Comparison of ENCODE assay signal across 1 cellular context in the genomic region with DNA sequence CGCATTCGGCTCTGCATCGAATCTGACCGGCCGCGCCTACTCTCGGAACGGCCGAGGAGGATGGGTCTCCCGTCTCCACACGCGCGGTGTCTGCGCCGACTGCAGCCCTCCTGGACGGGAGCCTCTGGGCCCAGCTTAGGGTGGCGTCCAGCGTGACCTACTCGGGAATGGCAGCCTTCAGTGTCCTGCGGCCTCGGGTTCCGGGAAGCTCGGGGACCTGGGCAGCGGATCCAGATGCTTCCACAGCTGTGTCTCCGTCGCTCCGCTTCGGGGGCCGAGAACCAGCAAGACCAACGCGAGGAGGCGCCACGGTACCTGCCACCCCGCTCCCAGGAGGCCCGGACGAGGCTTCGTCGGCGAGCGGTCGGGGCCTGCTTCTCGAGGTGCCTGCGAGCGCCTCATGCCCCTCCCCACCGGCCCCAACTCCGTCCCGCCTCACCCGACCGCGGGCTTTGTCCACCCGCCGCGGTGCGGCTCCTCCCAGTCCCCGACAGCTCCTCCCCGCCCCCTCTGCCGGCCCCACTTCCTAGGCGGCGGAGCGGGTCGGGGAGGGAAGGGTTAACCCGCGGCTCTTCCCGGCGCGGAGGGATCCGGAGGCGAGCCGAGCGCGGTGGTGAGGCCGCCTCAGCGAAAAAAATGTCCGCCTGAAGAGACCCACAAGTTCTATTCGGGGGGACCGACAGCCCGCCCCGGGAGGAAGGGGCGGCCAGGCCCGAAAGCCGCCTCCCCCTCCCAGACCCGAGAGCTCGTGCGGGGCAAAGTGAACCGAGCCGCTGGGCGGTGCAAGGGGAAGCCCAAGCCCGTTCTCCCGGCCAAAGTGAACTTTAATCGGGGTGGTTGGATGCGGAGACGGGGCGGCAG.
A peak's percentile ranks its signal among the peaks of the same experiment; 100 is the strongest.
TF ChIP-seq lines count a peak whose summit lies in the region.

A gene (plus strand): TSS at position 599 of the 861 bp plus-strand sequence. CDS start 1,270 bp downstream, outside the sequence.

TF ChIP-seq in K562, 482 proteins besides CTCF, POLR2A, EP300 and RAD21 (continued from another document and continues in another):
- TF ChIP-seq, protein P1, sequence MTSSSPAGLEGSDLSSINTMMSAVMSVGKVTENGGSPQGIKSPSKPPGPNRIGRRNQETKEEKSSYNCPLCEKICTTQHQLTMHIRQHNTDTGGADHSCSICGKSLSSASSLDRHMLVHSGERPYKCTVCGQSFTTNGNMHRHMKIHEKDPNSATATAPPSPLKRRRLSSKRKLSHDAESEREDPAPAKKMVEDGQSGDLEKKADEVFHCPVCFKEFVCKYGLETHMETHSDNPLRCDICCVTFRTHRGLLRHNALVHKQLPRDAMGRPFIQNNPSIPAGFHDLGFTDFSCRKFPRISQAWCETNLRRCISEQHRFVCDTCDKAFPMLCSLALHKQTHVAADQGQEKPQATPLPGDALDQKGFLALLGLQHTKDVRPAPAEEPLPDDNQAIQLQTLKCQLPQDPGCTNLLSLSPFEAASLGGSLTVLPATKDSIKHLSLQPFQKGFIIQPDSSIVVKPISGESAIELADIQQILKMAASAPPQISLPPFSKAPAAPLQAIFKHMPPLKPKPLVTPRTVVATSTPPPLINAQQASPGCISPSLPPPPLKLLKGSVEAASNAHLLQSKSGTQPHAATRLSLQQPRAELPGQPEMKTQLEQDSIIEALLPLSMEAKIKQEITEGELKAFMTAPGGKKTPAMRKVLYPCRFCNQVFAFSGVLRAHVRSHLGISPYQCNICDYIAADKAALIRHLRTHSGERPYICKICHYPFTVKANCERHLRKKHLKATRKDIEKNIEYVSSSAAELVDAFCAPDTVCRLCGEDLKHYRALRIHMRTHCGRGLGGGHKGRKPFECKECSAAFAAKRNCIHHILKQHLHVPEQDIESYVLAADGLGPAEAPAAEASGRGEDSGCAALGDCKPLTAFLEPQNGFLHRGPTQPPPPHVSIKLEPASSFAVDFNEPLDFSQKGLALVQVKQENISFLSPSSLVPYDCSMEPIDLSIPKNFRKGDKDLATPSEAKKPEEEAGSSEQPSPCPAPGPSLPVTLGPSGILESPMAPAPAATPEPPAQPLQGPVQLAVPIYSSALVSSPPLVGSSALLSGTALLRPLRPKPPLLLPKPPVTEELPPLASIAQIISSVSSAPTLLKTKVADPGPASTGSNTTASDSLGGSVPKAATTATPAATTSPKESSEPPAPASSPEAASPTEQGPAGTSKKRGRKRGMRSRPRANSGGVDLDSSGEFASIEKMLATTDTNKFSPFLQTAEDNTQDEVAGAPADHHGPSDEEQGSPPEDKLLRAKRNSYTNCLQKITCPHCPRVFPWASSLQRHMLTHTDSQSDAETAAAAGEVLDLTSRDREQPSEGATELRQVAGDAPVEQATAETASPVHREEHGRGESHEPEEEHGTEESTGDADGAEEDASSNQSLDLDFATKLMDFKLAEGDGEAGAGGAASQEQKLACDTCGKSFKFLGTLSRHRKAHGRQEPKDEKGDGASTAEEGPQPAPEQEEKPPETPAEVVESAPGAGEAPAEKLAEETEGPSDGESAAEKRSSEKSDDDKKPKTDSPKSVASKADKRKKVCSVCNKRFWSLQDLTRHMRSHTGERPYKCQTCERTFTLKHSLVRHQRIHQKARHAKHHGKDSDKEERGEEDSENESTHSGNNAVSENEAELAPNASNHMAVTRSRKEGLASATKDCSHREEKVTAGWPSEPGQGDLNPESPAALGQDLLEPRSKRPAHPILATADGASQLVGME (CRISPR knock-in tag; IDR thresholded peaks at IDR 0.05): peak; percentile 62; the same call in 1 of the 2 replicates
- TF ChIP-seq ZNF384 (IDR thresholded peaks at IDR 0.05; ENCODE audit: low read depth, low read length) (peak; percentile 79), MECOM (CRISPR knock-in tag; IDR thresholded peaks at IDR 0.05) (no peak), GATAD2B (IDR thresholded peaks at IDR 0.05; ENCODE audit: borderline replicate concordance) (peak; percentile 90), SP1 (CRISPR knock-in tag; IDR thresholded peaks at IDR 0.05) (peak; percentile 90), ZNF121 (CRISPR knock-in tag; conservative IDR thresholded peaks at IDR 0.05) (no peak), ZNF57 (CRISPR knock-in tag; IDR thresholded peaks at IDR 0.05) (no peak), HDAC6 (IDR thresholded peaks at IDR 0.05; ENCODE audit: low read depth, low read length) (no peak), ZNF695 (CRISPR knock-in tag; IDR thresholded peaks at IDR 0.05) (no peak), ZNF224 (CRISPR knock-in tag; IDR thresholded peaks at IDR 0.05) (no peak), TAF15 (IDR thresholded peaks at IDR 0.05; ENCODE audit: low read depth, low read length) (no peak), SAFB (IDR thresholded peaks at IDR 0.05; ENCODE audit: borderline replicate concordance, low read depth, low read length) (peak; percentile 49; the same call in 1 of the 2 replicates), MIER1 (IDR thresholded peaks at IDR 0.05; ENCODE audit: low read depth) (no peak), ELF1 (tag; IDR thresholded peaks at IDR 0.05) (peak; percentile 91), ZNF175 (CRISPR knock-in tag; IDR thresholded peaks at IDR 0.05; ENCODE audit: low read depth) (0 out of 2 replicates have a peak, but pooled peaks have one; percentile 13), HSF4 (CRISPR knock-in tag; IDR thresholded peaks at IDR 0.05; ENCODE audit: borderline replicate concordance) (no peak; the same call in 1 of the 2 replicates), EP400 (IDR thresholded peaks at IDR 0.05) (peak; percentile 83), COPS2 (conservative IDR thresholded peaks at IDR 0.05) (no peak), NONO (IDR thresholded peaks at IDR 0.05; ENCODE audit: low read depth in 2 of 2, low read length in 1 of 2) (peak; percentile 64 to 70), L3MBTL2 (IDR thresholded peaks at IDR 0.05) (peak; percentile 98), CTBP1 (IDR thresholded peaks at IDR 0.05; ENCODE audit: borderline replicate concordance) (peak; percentile 96), CAMTA2 (CRISPR knock-in tag; conservative IDR thresholded peaks at IDR 0.05) (no peak), POLR3A (IDR thresholded peaks at IDR 0.05; ENCODE audit: borderline replicate concordance, extremely low read depth, insufficient read depth, insufficient read length) (no peak), ZNF23 (CRISPR knock-in tag; IDR thresholded peaks at IDR 0.05) (no peak), CBFA2T2 (conservative IDR thresholded peaks at IDR 0.05) (no peak), HCFC1 (IDR thresholded peaks at IDR 0.05; ENCODE audit: low read depth, low read length) (peak; percentile 40; the same call in 1 of the 2 replicates), FUS (optimal IDR thresholded peaks at IDR 0.05; ENCODE audit: low read depth, low read length) (peak; percentile 27), SMARCB1 (IDR thresholded peaks at IDR 0.05; ENCODE audit: insufficient read length, low read depth) (no peak), ELF2 (CRISPR knock-in tag; IDR thresholded peaks at IDR 0.05) (peak; percentile 54; the same call in 1 of the 2 replicates), ZNF764 (CRISPR knock-in tag; IDR thresholded peaks at IDR 0.05; ENCODE audit: low read depth) (no peak), ZFPM2 (CRISPR knock-in tag; IDR thresholded peaks at IDR 0.05) (no peak)
- TF ChIP-seq, protein P2, sequence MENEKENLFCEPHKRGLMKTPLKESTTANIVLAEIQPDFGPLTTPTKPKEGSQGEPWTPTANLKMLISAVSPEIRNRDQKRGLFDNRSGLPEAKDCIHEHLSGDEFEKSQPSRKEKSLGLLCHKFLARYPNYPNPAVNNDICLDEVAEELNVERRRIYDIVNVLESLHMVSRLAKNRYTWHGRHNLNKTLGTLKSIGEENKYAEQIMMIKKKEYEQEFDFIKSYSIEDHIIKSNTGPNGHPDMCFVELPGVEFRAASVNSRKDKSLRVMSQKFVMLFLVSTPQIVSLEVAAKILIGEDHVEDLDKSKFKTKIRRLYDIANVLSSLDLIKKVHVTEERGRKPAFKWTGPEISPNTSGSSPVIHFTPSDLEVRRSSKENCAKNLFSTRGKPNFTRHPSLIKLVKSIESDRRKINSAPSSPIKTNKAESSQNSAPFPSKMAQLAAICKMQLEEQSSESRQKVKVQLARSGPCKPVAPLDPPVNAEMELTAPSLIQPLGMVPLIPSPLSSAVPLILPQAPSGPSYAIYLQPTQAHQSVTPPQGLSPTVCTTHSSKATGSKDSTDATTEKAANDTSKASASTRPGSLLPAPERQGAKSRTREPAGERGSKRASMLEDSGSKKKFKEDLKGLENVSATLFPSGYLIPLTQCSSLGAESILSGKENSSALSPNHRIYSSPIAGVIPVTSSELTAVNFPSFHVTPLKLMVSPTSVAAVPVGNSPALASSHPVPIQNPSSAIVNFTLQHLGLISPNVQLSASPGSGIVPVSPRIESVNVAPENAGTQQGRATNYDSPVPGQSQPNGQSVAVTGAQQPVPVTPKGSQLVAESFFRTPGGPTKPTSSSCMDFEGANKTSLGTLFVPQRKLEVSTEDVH (IDR thresholded peaks at IDR 0.05; ENCODE audit: low read depth, partially characterized antibody): no peak
- TF ChIP-seq, protein P3, sequence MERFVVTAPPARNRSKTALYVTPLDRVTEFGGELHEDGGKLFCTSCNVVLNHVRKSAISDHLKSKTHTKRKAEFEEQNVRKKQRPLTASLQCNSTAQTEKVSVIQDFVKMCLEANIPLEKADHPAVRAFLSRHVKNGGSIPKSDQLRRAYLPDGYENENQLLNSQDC (CRISPR knock-in tag; IDR thresholded peaks at IDR 0.05): peak; percentile 71; the same call in 1 of the 2 replicates
- TF ChIP-seq, protein P4, sequence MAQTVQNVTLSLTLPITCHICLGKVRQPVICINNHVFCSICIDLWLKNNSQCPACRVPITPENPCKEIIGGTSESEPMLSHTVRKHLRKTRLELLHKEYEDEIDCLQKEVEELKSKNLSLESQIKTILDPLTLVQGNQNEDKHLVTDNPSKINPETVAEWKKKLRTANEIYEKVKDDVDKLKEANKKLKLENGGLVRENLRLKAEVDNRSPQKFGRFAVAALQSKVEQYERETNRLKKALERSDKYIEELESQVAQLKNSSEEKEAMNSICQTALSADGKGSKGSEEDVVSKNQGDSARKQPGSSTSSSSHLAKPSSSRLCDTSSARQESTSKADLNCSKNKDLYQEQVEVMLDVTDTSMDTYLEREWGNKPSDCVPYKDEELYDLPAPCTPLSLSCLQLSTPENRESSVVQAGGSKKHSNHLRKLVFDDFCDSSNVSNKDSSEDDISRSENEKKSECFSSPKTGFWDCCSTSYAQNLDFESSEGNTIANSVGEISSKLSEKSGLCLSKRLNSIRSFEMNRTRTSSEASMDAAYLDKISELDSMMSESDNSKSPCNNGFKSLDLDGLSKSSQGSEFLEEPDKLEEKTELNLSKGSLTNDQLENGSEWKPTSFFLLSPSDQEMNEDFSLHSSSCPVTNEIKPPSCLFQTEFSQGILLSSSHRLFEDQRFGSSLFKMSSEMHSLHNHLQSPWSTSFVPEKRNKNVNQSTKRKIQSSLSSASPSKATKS (CRISPR knock-in tag; IDR thresholded peaks at IDR 0.05): no peak
- TF ChIP-seq, protein P5, sequence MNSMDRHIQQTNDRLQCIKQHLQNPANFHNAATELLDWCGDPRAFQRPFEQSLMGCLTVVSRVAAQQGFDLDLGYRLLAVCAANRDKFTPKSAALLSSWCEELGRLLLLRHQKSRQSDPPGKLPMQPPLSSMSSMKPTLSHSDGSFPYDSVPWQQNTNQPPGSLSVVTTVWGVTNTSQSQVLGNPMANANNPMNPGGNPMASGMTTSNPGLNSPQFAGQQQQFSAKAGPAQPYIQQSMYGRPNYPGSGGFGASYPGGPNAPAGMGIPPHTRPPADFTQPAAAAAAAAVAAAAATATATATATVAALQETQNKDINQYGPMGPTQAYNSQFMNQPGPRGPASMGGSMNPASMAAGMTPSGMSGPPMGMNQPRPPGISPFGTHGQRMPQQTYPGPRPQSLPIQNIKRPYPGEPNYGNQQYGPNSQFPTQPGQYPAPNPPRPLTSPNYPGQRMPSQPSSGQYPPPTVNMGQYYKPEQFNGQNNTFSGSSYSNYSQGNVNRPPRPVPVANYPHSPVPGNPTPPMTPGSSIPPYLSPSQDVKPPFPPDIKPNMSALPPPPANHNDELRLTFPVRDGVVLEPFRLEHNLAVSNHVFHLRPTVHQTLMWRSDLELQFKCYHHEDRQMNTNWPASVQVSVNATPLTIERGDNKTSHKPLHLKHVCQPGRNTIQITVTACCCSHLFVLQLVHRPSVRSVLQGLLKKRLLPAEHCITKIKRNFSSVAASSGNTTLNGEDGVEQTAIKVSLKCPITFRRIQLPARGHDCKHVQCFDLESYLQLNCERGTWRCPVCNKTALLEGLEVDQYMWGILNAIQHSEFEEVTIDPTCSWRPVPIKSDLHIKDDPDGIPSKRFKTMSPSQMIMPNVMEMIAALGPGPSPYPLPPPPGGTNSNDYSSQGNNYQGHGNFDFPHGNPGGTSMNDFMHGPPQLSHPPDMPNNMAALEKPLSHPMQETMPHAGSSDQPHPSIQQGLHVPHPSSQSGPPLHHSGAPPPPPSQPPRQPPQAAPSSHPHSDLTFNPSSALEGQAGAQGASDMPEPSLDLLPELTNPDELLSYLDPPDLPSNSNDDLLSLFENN (IDR thresholded peaks at IDR 0.05; ENCODE audit: low read depth in 2 of 2, low read length in 2 of 2): no peak; a peak in 1 of 4 replicates
- TF ChIP-seq, protein P6, sequence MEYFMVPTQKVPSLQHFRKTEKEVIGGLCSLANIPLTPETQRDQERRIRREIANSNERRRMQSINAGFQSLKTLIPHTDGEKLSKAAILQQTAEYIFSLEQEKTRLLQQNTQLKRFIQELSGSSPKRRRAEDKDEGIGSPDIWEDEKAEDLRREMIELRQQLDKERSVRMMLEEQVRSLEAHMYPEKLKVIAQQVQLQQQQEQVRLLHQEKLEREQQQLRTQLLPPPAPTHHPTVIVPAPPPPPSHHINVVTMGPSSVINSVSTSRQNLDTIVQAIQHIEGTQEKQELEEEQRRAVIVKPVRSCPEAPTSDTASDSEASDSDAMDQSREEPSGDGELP (CRISPR knock-in tag; IDR thresholded peaks at IDR 0.05; ENCODE audit: borderline replicate concordance): peak; percentile 92
- TF ChIP-seq, protein P7, sequence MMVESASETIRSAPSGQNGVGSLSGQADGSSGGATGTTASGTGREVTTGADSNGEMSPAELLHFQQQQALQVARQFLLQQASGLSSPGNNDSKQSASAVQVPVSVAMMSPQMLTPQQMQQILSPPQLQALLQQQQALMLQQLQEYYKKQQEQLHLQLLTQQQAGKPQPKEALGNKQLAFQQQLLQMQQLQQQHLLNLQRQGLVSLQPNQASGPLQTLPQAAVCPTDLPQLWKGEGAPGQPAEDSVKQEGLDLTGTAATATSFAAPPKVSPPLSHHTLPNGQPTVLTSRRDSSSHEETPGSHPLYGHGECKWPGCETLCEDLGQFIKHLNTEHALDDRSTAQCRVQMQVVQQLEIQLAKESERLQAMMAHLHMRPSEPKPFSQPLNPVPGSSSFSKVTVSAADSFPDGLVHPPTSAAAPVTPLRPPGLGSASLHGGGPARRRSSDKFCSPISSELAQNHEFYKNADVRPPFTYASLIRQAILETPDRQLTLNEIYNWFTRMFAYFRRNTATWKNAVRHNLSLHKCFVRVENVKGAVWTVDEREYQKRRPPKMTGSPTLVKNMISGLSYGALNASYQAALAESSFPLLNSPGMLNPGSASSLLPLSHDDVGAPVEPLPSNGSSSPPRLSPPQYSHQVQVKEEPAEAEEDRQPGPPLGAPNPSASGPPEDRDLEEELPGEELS (CRISPR knock-in tag; IDR thresholded peaks at IDR 0.05; ENCODE audit: borderline replicate concordance): 0 out of 2 replicates have a peak, but pooled peaks have one; percentile 78
- TF ChIP-seq, protein P8, sequence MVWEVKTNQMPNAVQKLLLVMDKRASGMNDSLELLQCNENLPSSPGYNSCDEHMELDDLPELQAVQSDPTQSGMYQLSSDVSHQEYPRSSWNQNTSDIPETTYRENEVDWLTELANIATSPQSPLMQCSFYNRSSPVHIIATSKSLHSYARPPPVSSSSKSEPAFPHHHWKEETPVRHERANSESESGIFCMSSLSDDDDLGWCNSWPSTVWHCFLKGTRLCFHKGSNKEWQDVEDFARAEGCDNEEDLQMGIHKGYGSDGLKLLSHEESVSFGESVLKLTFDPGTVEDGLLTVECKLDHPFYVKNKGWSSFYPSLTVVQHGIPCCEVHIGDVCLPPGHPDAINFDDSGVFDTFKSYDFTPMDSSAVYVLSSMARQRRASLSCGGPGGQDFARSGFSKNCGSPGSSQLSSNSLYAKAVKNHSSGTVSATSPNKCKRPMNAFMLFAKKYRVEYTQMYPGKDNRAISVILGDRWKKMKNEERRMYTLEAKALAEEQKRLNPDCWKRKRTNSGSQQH (CRISPR knock-in tag; IDR thresholded peaks at IDR 0.05): no peak
